ENCODE assay signal across 11 cellular contexts in the genomic region with DNA sequence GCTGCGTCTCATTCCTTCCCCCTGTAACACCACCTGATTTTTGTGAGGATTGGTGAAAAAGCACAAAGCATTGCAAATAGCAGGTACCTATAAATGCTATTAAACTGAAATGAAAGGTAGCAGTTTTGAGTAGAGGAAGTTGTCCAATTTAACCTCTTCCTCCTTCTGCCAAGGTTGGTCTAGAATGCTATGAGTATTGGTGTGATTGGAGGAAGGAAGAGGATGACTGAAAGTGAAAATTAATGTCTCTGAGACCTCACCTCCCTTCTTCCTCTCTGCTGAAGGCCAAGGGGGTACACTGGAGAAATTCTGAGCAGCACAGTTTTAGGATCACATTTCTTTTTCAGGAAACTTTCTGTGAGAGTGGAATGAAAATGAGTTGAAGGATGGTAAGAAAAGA.
"Had no signal": no experiment of that assay in that cellular context is flagged by ENCODE, and none has a peak within 500 bp of the region (broad histone marks: within the 10 kb centered on the region; RNA-seq: fewer than 3 reads in every experiment).

No MANE protein-coding gene starts in this region.

- H3K27ac Mint-ChIP-seq: activated T-cell treated with anti-CD3 and anti-CD28 coated beads, Interleukin-2, amount 50 U/mL, for 72 hours; progenitor cell of endocrine pancreas; stimulated activated memory B cell treated with anti-CD40 and anti-IgM and Interleukin-4, amounts not matched to agents 10 μg/mL and 1 μg/mL and 100 μg/mL, for 72 hours; type B pancreatic cell had no signal

- DNase-seq: activated CD4-positive, alpha-beta T cell treated with anti-CD3 and anti-CD28 coated beads, Interleukin-2, amount 50 U/mL, for 4 hours; activated CD8-positive, alpha-beta memory T cell treated with anti-CD3 and anti-CD28 coated beads, Interleukin-2, amount 50 U/mL, for 4 hours; activated naive CD4-positive, alpha-beta T cell; activated T-cell treated with anti-CD3 and anti-CD28 coated beads, Interleukin-2, amount 50 U/mL, for 72 hours; effector CD4-positive, alpha-beta T cell; foreskin keratinocyte; naive B cell; right cardiac atrium had no signal

- H3K36me3 Mint-ChIP-seq: stimulated activated memory B cell treated with anti-CD40 and anti-IgM and Interleukin-4, amounts not matched to agents 10 μg/mL and 1 μg/mL and 100 μg/mL, for 72 hours; type B pancreatic cell had no signal

- H3K4me3 Mint-ChIP-seq: activated T-cell treated with anti-CD3 and anti-CD28 coated beads, Interleukin-2, amount 50 U/mL, for 72 hours; naive B cell; stimulated activated memory B cell treated with anti-CD40 and anti-IgM and Interleukin-4, amounts not matched to agents 10 μg/mL and 1 μg/mL and 100 μg/mL, for 72 hours; type B pancreatic cell had no signal

- H3K27me3 Mint-ChIP-seq: progenitor cell of endocrine pancreas; stimulated activated memory B cell treated with anti-CD40 and anti-IgM and Interleukin-4, amounts not matched to agents 10 μg/mL and 1 μg/mL and 100 μg/mL, for 72 hours; type B pancreatic cell had no signal

- ATAC-seq: activated T-cell treated with anti-CD3 and anti-CD28 coated beads, Interleukin-2, amount 50 U/mL, for 72 hours; foreskin keratinocyte; right cardiac atrium; stimulated activated memory B cell treated with anti-CD40 and anti-IgM and Interleukin-4, amounts not matched to agents 10 μg/mL and 1 μg/mL and 100 μg/mL, for 72 hours had no signal
